In the genomic region with DNA sequence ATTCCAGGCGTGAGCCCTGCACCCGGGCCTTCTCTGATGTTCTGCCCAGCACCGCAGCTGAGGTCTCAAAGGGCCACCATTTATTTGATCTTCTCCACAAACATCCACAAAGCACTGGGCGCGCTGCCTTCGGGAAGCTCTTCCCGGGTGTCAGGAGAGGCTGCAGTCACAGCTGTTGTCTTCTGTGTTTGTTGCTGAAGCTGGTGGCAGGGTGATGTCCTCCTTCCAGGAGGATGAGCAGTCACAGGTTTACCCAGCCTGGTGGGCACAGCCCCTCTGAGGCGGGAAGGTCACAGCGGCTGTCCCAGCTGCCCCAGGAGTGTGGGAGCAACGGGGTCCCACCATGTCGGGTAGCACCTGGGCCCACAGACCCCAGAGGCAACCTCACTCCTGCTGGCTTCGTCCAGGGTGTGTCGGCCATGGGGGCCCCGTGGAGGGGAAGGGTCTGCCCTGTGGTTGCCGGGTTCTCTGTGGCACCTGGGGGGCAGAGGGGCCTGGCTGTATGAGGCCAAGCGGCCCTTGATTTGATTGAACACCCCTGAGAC, we compare ENCODE assay signal across 1 cellular context.
TF ChIP-seq lines count a peak whose summit lies in the region.

No MANE protein-coding gene starts in this region.

TF ChIP-seq in K562, 482 proteins besides CTCF, POLR2A, EP300 and RAD21:
- TF ChIP-seq, protein P1, sequence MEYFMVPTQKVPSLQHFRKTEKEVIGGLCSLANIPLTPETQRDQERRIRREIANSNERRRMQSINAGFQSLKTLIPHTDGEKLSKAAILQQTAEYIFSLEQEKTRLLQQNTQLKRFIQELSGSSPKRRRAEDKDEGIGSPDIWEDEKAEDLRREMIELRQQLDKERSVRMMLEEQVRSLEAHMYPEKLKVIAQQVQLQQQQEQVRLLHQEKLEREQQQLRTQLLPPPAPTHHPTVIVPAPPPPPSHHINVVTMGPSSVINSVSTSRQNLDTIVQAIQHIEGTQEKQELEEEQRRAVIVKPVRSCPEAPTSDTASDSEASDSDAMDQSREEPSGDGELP (CRISPR knock-in tag; IDR thresholded peaks at IDR 0.05; ENCODE audit: borderline replicate concordance): peak; percentile 7; the same call in 1 of the 2 replicates
- TF ChIP-seq, protein P2, sequence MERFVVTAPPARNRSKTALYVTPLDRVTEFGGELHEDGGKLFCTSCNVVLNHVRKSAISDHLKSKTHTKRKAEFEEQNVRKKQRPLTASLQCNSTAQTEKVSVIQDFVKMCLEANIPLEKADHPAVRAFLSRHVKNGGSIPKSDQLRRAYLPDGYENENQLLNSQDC (CRISPR knock-in tag; IDR thresholded peaks at IDR 0.05): no peak
- TF ChIP-seq, protein P3, sequence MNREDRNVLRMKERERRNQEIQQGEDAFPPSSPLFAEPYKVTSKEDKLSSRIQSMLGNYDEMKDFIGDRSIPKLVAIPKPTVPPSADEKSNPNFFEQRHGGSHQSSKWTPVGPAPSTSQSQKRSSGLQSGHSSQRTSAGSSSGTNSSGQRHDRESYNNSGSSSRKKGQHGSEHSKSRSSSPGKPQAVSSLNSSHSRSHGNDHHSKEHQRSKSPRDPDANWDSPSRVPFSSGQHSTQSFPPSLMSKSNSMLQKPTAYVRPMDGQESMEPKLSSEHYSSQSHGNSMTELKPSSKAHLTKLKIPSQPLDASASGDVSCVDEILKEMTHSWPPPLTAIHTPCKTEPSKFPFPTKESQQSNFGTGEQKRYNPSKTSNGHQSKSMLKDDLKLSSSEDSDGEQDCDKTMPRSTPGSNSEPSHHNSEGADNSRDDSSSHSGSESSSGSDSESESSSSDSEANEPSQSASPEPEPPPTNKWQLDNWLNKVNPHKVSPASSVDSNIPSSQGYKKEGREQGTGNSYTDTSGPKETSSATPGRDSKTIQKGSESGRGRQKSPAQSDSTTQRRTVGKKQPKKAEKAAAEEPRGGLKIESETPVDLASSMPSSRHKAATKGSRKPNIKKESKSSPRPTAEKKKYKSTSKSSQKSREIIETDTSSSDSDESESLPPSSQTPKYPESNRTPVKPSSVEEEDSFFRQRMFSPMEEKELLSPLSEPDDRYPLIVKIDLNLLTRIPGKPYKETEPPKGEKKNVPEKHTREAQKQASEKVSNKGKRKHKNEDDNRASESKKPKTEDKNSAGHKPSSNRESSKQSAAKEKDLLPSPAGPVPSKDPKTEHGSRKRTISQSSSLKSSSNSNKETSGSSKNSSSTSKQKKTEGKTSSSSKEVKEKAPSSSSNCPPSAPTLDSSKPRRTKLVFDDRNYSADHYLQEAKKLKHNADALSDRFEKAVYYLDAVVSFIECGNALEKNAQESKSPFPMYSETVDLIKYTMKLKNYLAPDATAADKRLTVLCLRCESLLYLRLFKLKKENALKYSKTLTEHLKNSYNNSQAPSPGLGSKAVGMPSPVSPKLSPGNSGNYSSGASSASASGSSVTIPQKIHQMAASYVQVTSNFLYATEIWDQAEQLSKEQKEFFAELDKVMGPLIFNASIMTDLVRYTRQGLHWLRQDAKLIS (CRISPR knock-in tag; IDR thresholded peaks at IDR 0.05): 0 out of 2 replicates have a peak, but pooled peaks have one; percentile 12
- TF ChIP-seq, protein P4, sequence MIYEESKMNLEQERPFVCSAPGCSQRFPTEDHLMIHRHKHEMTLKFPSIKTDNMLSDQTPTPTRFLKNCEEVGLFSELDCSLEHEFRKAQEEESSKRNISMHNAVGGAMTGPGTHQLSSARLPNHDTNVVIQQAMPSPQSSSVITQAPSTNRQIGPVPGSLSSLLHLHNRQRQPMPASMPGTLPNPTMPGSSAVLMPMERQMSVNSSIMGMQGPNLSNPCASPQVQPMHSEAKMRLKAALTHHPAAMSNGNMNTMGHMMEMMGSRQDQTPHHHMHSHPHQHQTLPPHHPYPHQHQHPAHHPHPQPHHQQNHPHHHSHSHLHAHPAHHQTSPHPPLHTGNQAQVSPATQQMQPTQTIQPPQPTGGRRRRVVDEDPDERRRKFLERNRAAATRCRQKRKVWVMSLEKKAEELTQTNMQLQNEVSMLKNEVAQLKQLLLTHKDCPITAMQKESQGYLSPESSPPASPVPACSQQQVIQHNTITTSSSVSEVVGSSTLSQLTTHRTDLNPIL (CRISPR knock-in tag; IDR thresholded peaks at IDR 0.05): no peak
